In genomic region chr16:67968440-67969285, GRCh38 we compare ENCODE assay signal across 7 cellular contexts. TPM values are rescaled to one million over a fixed set of nuclear protein-coding genes. Genes with fewer than 3 reads are reported as not detected.
A peak's percentile ranks its signal among the peaks of the same experiment; 100 is the strongest.
DNase-seq lines count a peak whose midpoint lies in the region; ATAC-seq and TF ChIP-seq lines count a peak whose summit lies in the region.

TSS of gene SLC12A4 (minus strand) at chr16:67968637. CDS start at chr16:67968553, 84 bp downstream.

- no peaks in the 10 kb centered on the region for H3K27me3 ChIP-seq in left lung

- H3K4me3 ChIP-seq in left lung = peak within 1 kb of the TSS; percentile 81 to 92

- no peak for TF ChIP-seq CTCF in left lung (IDR thresholded peaks at IDR 0.05)

- H3K9me3 ChIP-seq in left lung = no peaks in the 10 kb centered on the region

- peaks cover 23 to 48% of the 10 kb centered on the region in 2 donors for H3K4me1 ChIP-seq in left lung

- intact Hi-C loops in left lung (cut with DNase I) = no loop called here

- ATAC-seq in GM18505 (IDR thresholded peaks at IDR 0.05; ENCODE audit: unreplicated experiment) (peak; percentile 67), HG02798 (IDR thresholded peaks at IDR 0.05; ENCODE audit: poor library complexity, unreplicated experiment) (peak; percentile 86), left lung (peak; percentile 93)

- TF ChIP-seq POLR2A in GM18505 (IDR thresholded peaks at IDR 0.05; ENCODE audit: borderline replicate concordance, extremely low read depth, insufficient read depth, insufficient read length) = peak; percentile 59

- peak within 1 kb of the TSS; percentile 88 to 93 for H3K27ac ChIP-seq in left lung

- peak; percentile 57 for DNase-seq in NCI-H2196 (lab: John Stamatoyannopoulos, UW; ENCODE audit: unreplicated experiment)
- peak; percentile 78 for DNase-seq in activated CD4-positive, alpha-beta T cell treated with anti-CD3 and anti-CD28 coated beads, Interleukin-2, amount 50 U/mL, for 1 hour
- peak; percentile 48 for DNase-seq in dedifferentiated amniotic fluid mesenchymal stem cell (ENCODE audit: extremely low spot score)
- DNase-seq in left lung = peak; percentile 87 to 96
- peak; percentile 84 to 90 for DNase-seq in stimulated activated CD4-positive, alpha-beta T cell treated with anti-CD3 and anti-CD28 coated beads, Interleukin-2, amount 100 ng/mL, for 48 hours

- H3K36me3 ChIP-seq in left lung = no peaks in the 10 kb centered on the region

RNA-seq across cellular contexts. Expression of gene SLC12A4, which starts in this region (rescaled TPM):
- total RNA-seq in left lung = 100 to 1,000 TPM in 1 of 2 donors, 10 to 100 TPM in 1; 99.2 to 121 TPM

Comparison
In these comparisons a context has a peak if more than half of its experiments do, and no peak if none do; other contexts are left out.
1. Peak in every context shown above with its lines: DNase-seq, ATAC-seq, H3K4me3 ChIP-seq and H3K27ac ChIP-seq.